ENCODE assay signal across 9 cellular contexts in genomic region chr1:6385673-6386191, GRCh38. TPM values are rescaled to one million over a fixed set of nuclear protein-coding genes. Genes with fewer than 3 reads are reported as not detected.
DNase-seq lines count a peak whose midpoint lies in the region; ATAC-seq and TF ChIP-seq lines count a peak whose summit lies in the region.
"Had no signal": no experiment of that assay in that cellular context is flagged by ENCODE, and none has a peak within 500 bp of the region (broad histone marks: within the 10 kb centered on the region; RNA-seq: fewer than 3 reads in every experiment).

No MANE protein-coding gene starts in this region.

- H3K27me3 ChIP-seq in brain microvascular endothelial cell (replicated peaks) = no peaks in the 10 kb centered on the region
- H3K27me3 ChIP-seq: pancreas had no signal

- CTCF ChIA-PET in GM10248 (lab: Yijun Ruan, JAX) = interaction anchor here (1.1 to 3.4 kb wide), 5 partner anchors 8 to 141 kb away, joined by 3 to 11 read pairs (median 8); partner anchors contain the start of gene ACOT7

- TF ChIP-seq CTCF in brain microvascular endothelial cell (IDR thresholded peaks at IDR 0.05; ENCODE audit: low read depth, low read length, missing control alignments) = no peak
- no peak for TF ChIP-seq CTCF in type B pancreatic cell (conservative IDR thresholded peaks at IDR 0.05)
- no peak for TF ChIP-seq CTCF in GM10248 (IDR thresholded peaks at IDR 0.05; ENCODE audit: control extremely low read depth, extremely low read depth, low read depth, missing control alignments)

- in situ Hi-C loops in brain microvascular endothelial cell (cut with HindIII; ENCODE audit: low pct_ligation_motif_present, low sequenced_read_pairs) (no loop called here), KBM-7 (cut with MboI; ENCODE audit: low pct_unique_long_range_greater_than_20kb, low sequenced_read_pairs) (no loop called here)

- H3K4me3 Mint-ChIP-seq in type B pancreatic cell = no peak overlapping the region

- POLR2A ChIA-PET in GM10248 (lab: Yijun Ruan, JAX) = no interaction called here

- no peaks in the 10 kb centered on the region for H3K36me3 ChIP-seq in brain microvascular endothelial cell (replicated peaks)
- H3K36me3 ChIP-seq: pancreas had no signal

- H3K4me1 Mint-ChIP-seq in type B pancreatic cell (ENCODE audit: unreplicated experiment) = peaks cover 20% of the 10 kb centered on the region

- peak overlapping the region; percentile 58 for H3K27ac ChIP-seq in brain microvascular endothelial cell
- H3K27ac ChIP-seq: pancreas had no signal

- peaks cover 3% of the 10 kb centered on the region for H3K36me3 Mint-ChIP-seq in type B pancreatic cell

- no peaks in the 10 kb centered on the region for H3K27me3 Mint-ChIP-seq in type B pancreatic cell

- peak overlapping the region; percentile 50 for H3K4me3 ChIP-seq in brain microvascular endothelial cell (ENCODE audit: low read depth, low read length)
- H3K4me3 ChIP-seq: pancreas had no signal

- H3K9me3 Mint-ChIP-seq in type B pancreatic cell = no peaks in the 10 kb centered on the region

- DNase-seq in M059J (ENCODE audit: low read depth) (peak; percentile 91), brain microvascular endothelial cell (peak; percentile 74), iPS-NIHi11 (ENCODE audit: low spot score) (peak; percentile 92), type B pancreatic cell (ENCODE audit: extremely low spot score, unreplicated experiment) (no peak), GM10248 (ENCODE audit: extremely low spot score) (no peak), KBM-7 (no peak)
- DNase-seq: NCI-H1048 had no signal

- ATAC-seq in GM19452 (IDR thresholded peaks at IDR 0.05; ENCODE audit: unreplicated experiment) = no peak

- H3K27ac Mint-ChIP-seq in type B pancreatic cell = peak overlapping the region; percentile 41

RNA-seq across cellular contexts. Expression of gene ACOT7, which starts 7.8 kb away (rescaled TPM):
- 102 and 113 TPM in 2 replicates for total RNA-seq in M059J (2014; rRNA removed; shearing (Covaris generic))
- total RNA-seq in type B pancreatic cell (ENCODE audit: low replicate concordance) = 31.8 and 40.0 TPM in 2 replicates

RNA-seq across cellular contexts. Expression of gene HES2, which starts 34.0 kb away (rescaled TPM):
- total RNA-seq in M059J (2014; rRNA removed; shearing (Covaris generic)) = 0.47 and 1.0 TPM in 2 replicates
- total RNA-seq in type B pancreatic cell (ENCODE audit: low replicate concordance) = 5.9 and 22.1 TPM in 2 replicates

RNA-seq across cellular contexts. Expression of gene ESPN, which starts 38.8 kb away (rescaled TPM):
- 0.02 TPM in 1 of 2 replicates, not detected in the other for total RNA-seq in M059J (2014; rRNA removed; shearing (Covaris generic))
- total RNA-seq in type B pancreatic cell (ENCODE audit: low replicate concordance) = 13.8 and 15.6 TPM in 2 replicates

Comparison
In these comparisons a context has a peak if more than half of its experiments do, and no peak if none do; other contexts are left out.
1. DNase-seq: peak in M059J (single experiment), brain microvascular endothelial cell (single experiment) and iPS-NIHi11 (single experiment); none in type B pancreatic cell (single experiment), GM10248 (single experiment) and KBM-7 (single experiment).
2. RNA of gene ESPN, which starts 38.8 kb away (total RNA-seq): 13.8 to 15.6 TPM in type B pancreatic cell; 0.02 TPM in M059J; every median in the first group is over 10 times any median in the second.